In the genomic region with DNA sequence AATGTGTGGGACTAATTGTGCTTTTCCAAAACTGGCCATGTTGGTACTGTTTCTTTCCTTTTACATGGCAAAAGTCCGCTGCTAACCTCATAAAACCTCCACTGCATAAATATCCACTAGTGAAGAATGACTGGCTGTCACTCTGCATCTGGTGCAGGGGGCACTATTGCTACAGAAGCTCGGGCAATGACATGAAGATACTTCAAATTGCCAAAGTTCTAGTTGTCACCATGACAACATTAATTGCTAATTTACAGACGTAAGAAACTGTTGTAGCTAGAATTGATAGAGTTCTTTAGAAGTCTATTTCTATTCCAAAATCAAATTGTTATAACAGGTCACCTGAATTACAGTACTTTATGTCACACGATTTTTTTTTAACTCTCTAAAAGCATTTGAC, we compare ENCODE assay signal across 8 cellular contexts. TPM values are rescaled to one million over a fixed set of nuclear protein-coding genes. Genes with fewer than 3 reads are reported as not detected.
A peak's percentile ranks its signal among the peaks of the same experiment; 100 is the strongest.
DNase-seq lines count a peak whose midpoint lies in the region; TF ChIP-seq lines count a peak whose summit lies in the region.

No MANE protein-coding gene starts in this region.

- DNase-seq in NCI-H146 (lab: John Stamatoyannopoulos, UW) (peak; percentile 26), NCI-H146 treated with DMSO at 0.1 percent for 48 hours (lab: John Stamatoyannopoulos, UW; ENCODE audit: unreplicated experiment) (no peak), NCI-H2227 treated with DMSO at 0.1 percent for 48 hours (lab: John Stamatoyannopoulos, UW) (peak; percentile 30), coronary artery (ENCODE audit: low spot score) (no peak), osteocyte (ENCODE audit: extremely low spot score, unreplicated experiment) (no peak), T1000 (lab: John Stamatoyannopoulos, UW) (no peak)
- DNase-seq in stimulated activated CD4-positive, alpha-beta T cell treated with anti-CD3 and anti-CD28 coated beads, Interleukin-4, amount 100 ng/mL, for 24 hours: no peak
- DNase-seq in effector CD4-positive, alpha-beta T cell: no peak

- peaks cover 13% of the 10 kb centered on the region for H3K4me1 Mint-ChIP-seq in osteocyte (ENCODE audit: unreplicated experiment)

- no peak for TF ChIP-seq CTCF in coronary artery (IDR thresholded peaks at IDR 0.05)
- peak; percentile 40 for TF ChIP-seq CTCF in osteocyte (IDR thresholded peaks at IDR 0.05)

- H3K27ac ChIP-seq in coronary artery: no peak overlapping the region

- peak overlapping the region; percentile 92 for H3K4me3 Mint-ChIP-seq in osteocyte (ENCODE audit: unreplicated experiment)

- H3K27me3 Mint-ChIP-seq in osteocyte (ENCODE audit: unreplicated experiment): peaks cover 14% of the 10 kb centered on the region

- peak overlapping the region; percentile 94 for H3K4me3 ChIP-seq in coronary artery

- peak overlapping the region; percentile 97 for H3K27ac Mint-ChIP-seq in osteocyte (ENCODE audit: unreplicated experiment)

- H3K9me3 Mint-ChIP-seq in osteocyte (ENCODE audit: unreplicated experiment): peaks cover 6% of the 10 kb centered on the region

- H3K36me3 Mint-ChIP-seq in osteocyte (ENCODE audit: unreplicated experiment): peaks cover 12% of the 10 kb centered on the region

RNA-seq across cellular contexts. Expression of gene CFAP210, which starts 0.9 kb away (rescaled TPM):
- total RNA-seq in osteocyte: 0.94 TPM in 1 of 2 replicates, not detected in the other

RNA-seq across cellular contexts. Expression of gene PHOSPHO2, which starts 0.9 kb away (rescaled TPM):
- 4.8 and 5.3 TPM in 2 replicates for total RNA-seq in osteocyte

RNA-seq across cellular contexts. Expression of gene KLHL23, which starts 40.3 kb away (rescaled TPM):
- 7.1 and 7.9 TPM in 2 replicates for total RNA-seq in osteocyte

Comparison
In these comparisons a context has a peak if more than half of its experiments do, and no peak if none do; other contexts are left out.
1. DNase-seq: peak in NCI-H146 (single experiment) and NCI-H2227 treated with DMSO at 0.1 percent for 48 hours (single experiment); none in NCI-H146 treated with DMSO at 0.1 percent for 48 hours (single experiment), coronary artery (single experiment), osteocyte (single experiment), stimulated activated CD4-positive, alpha-beta T cell treated with anti-CD3 and anti-CD28 coated beads, Interleukin-4, amount 100 ng/mL, for 24 hours (single experiment), effector CD4-positive, alpha-beta T cell (single experiment) and T1000 (single experiment).